20 cellular contexts compared by ENCODE assay signal in the genomic region with DNA sequence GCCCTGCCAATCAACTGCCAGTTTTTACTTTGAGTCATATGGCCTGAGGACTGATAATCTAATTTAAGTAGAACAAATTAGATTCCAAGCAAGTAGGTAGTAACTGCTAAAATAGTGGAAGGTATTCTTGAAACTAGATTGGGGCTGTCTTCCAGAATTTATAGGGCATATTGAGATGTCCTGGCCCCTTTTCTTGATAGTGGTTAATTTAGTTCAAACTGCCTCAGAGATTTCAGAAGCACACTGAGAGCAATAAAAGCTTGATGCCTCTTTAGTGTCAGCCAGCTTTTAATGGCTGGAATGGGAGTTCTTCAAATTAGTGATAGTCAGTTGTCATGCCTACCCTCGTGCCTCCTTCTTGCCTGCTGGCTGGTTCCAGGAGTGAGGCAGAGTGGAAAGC.
"Had no signal": no experiment of that assay in that cellular context is flagged by ENCODE, and none has a peak within 500 bp of the region (broad histone marks: within the 10 kb centered on the region; RNA-seq: fewer than 3 reads in every experiment).

No MANE protein-coding gene starts in this region.

- H3K36me3 Mint-ChIP-seq: T-cell had no signal

- H3K27ac Mint-ChIP-seq: activated CD4-positive, alpha-beta T cell treated with anti-CD3 and anti-CD28 coated beads, Interleukin-2, amount 10 ng/mL, durations not matched to agents 7 days and 5 days; activated naive CD4-positive, alpha-beta T cell treated with anti-CD3 and anti-CD28 coated beads for 36 hours; nephron progenitor cell; T-cell had no signal

- ATAC-seq: activated T-cell treated with anti-CD3 and anti-CD28 coated beads, Interleukin-2, amount 50 U/mL, for 4 hours; foreskin keratinocyte; T-cell had no signal

- H3K36me3 ChIP-seq: brain microvascular endothelial cell, colonic mucosa, upper lobe of left lung had no signal

- H3K27ac ChIP-seq: brain microvascular endothelial cell, colonic mucosa, foreskin keratinocyte, upper lobe of left lung had no signal

- DNase-seq: activated CD4-positive, alpha-beta T cell treated with anti-CD3 and anti-CD28 coated beads, Interleukin-2, amount 10 ng/mL, durations not matched to agents 7 days and 5 days; activated CD4-positive, CD25-positive, alpha-beta regulatory T cell; activated CD8-positive, alpha-beta memory T cell treated with anti-CD3 and anti-CD28 coated beads, Interleukin-2, amount 50 U/mL, for 4 hours; activated naive CD4-positive, alpha-beta T cell treated with anti-CD3 and anti-CD28 coated beads for 36 hours; activated T-cell treated with anti-CD3 and anti-CD28 coated beads, Interleukin-2, amount 50 U/mL, for 4 hours; anterior cingulate cortex; brain microvascular endothelial cell; colonic mucosa; glutamatergic neuron; mammary epithelial cell; midbrain; nephron progenitor cell; nucleus accumbens; stimulated activated CD4-positive, alpha-beta T cell treated with anti-CD3 and anti-CD28 coated beads, Interleukin-2, amount 100 ng/mL, for 24 hours; stimulated activated naive CD4-positive, alpha-beta T cell treated with Interleukin-2 at 50 U/mL for 16 hours; T-cell; T-helper 9 cell; upper lobe of left lung had no signal

- H3K27me3 Mint-ChIP-seq: activated CD4-positive, alpha-beta T cell treated with anti-CD3 and anti-CD28 coated beads, Interleukin-2, amount 10 ng/mL, durations not matched to agents 7 days and 5 days; central memory CD8-positive, alpha-beta T cell; T-cell had no signal

- H3K4me3 Mint-ChIP-seq: activated CD4-positive, alpha-beta T cell treated with anti-CD3 and anti-CD28 coated beads, Interleukin-2, amount 10 ng/mL, durations not matched to agents 7 days and 5 days; activated naive CD4-positive, alpha-beta T cell treated with anti-CD3 and anti-CD28 coated beads for 36 hours; activated T-cell treated with anti-CD3 and anti-CD28 coated beads, Interleukin-2, amount 50 U/mL, for 4 hours; central memory CD8-positive, alpha-beta T cell; nephron progenitor cell; T-cell had no signal

- H3K4me3 ChIP-seq: colonic mucosa, upper lobe of left lung had no signal

- H3K9me3 ChIP-seq: colonic mucosa, upper lobe of left lung had no signal

- H3K4me1 ChIP-seq: colonic mucosa, foreskin keratinocyte, upper lobe of left lung had no signal

- H3K9me3 Mint-ChIP-seq: activated CD4-positive, alpha-beta T cell treated with anti-CD3 and anti-CD28 coated beads, Interleukin-2, amount 10 ng/mL, durations not matched to agents 7 days and 5 days; activated naive CD4-positive, alpha-beta T cell treated with anti-CD3 and anti-CD28 coated beads for 36 hours; activated T-cell treated with anti-CD3 and anti-CD28 coated beads, Interleukin-2, amount 50 U/mL, for 4 hours; central memory CD8-positive, alpha-beta T cell; nephron progenitor cell; T-cell had no signal

- H3K27me3 ChIP-seq: brain microvascular endothelial cell, colonic mucosa, foreskin keratinocyte, upper lobe of left lung had no signal

- H3K4me1 Mint-ChIP-seq: activated CD4-positive, alpha-beta T cell treated with anti-CD3 and anti-CD28 coated beads, Interleukin-2, amount 10 ng/mL, durations not matched to agents 7 days and 5 days; central memory CD8-positive, alpha-beta T cell; T-cell had no signal
